ENCODE assay signal across 8 cellular contexts in genomic region chr12:121794532-121795028, GRCh38. TPM values are rescaled to one million over a fixed set of nuclear protein-coding genes. Genes with fewer than 3 reads are reported as not detected.
A peak's percentile ranks its signal among the peaks of the same experiment; 100 is the strongest.
DNase-seq lines count a peak whose midpoint lies in the region; ATAC-seq and TF ChIP-seq lines count a peak whose summit lies in the region.

No MANE protein-coding gene starts in this region.

- H3K4me1 ChIP-seq in PC-9 (replicated peaks; ENCODE audit: insufficient read depth): peaks cover 69% of the 10 kb centered on the region
- peaks cover 56% of the 10 kb centered on the region for H3K4me1 ChIP-seq in muscle layer of colon (ENCODE audit: insufficient read depth, low read length)

- peak overlapping the region; percentile 93 for H3K4me2 ChIP-seq in PC-9

- intact Hi-C loops in PC-9 (cut with micrococcal nuclease; ENCODE audit: unreplicated experiment): loop anchor here (1.0 to 10.0 kb wide), 10 partner anchors 8 to 570 kb away; partner anchors contain the start of genes ORAI1 and TMEM120B

- H4K20me1 ChIP-seq in PC-9 (ENCODE audit: insufficient read depth): no peaks in the 10 kb centered on the region

- CTCF ChIA-PET in PC-9 (lab: Charles Lee): interaction anchor here (0.5 to 4.9 kb wide), 17 partner anchors 10 to 351 kb away, joined by 3 to 48 read pairs (median 5); partner anchors contain the start of gene PSMD9

- H3K27me3 ChIP-seq in PC-9 (ENCODE audit: insufficient read depth, low read depth) (no peaks in the 10 kb centered on the region), muscle layer of colon (ENCODE audit: control insufficient read depth in 1 of 2, insufficient read depth in 2 of 2, low read length in 2 of 2) (no peaks in the 10 kb centered on the region)

- H3K4me3 ChIP-seq in PC-9: peak overlapping the region; percentile 35; the same call in 1 of the 2 replicates
- H3K4me3 ChIP-seq in coronary artery: peak overlapping the region; percentile 69
- H3K4me3 ChIP-seq in muscle layer of colon (ENCODE audit: low read depth in 1 of 2, low read length in 2 of 2): peak overlapping the region in 1 of 2 donors; percentile 51

- POLR2A ChIA-PET in PC-9 (lab: Charles Lee; ENCODE audit: unreplicated experiment): interaction anchor here (0.6 to 1.1 kb wide), 5 partner anchors 9 to 1177 kb away, joined by 3 to 8 read pairs (median 4); no protein-coding TSS in a partner anchor

- no peaks in the 10 kb centered on the region for H3K36me3 ChIP-seq in PC-9 (ENCODE audit: low read depth)
- peaks cover 17% of the 10 kb centered on the region for H3K36me3 ChIP-seq in muscle layer of colon (ENCODE audit: insufficient read depth, low read length)

- peak; percentile 4 for ATAC-seq in GM19328 (IDR thresholded peaks at IDR 0.05; ENCODE audit: unreplicated experiment)
- no peak for ATAC-seq in GM21737 (IDR thresholded peaks at IDR 0.05; ENCODE audit: unreplicated experiment)

- no TSS peak for BruUV-seq in PC-9 (replicated peaks; lab: Mats Ljungman, UMichigan)

- peaks cover 68% of the 10 kb centered on the region for H3F3A ChIP-seq in PC-9 (ENCODE audit: insufficient read depth, low read depth)

- H3K9me2 ChIP-seq in PC-9 (ENCODE audit: insufficient read depth): no peaks in the 10 kb centered on the region

- H3K27ac ChIP-seq in PC-9 (peak overlapping the region; percentile 69), coronary artery (peak overlapping the region; percentile 78 to 100), muscle layer of colon (ENCODE audit: low read depth, low read length) (peak overlapping the region; percentile 85)

- DNase-seq in PC-9 (no peak), coronary artery (ENCODE audit: low spot score) (no peak), NCI-H1417 treated with DMSO at 0.1 percent for 48 hours (lab: John Stamatoyannopoulos, UW) (no peak), NCI-H1092 (lab: John Stamatoyannopoulos, UW) (no peak), foreskin melanocyte (no peak)

- peaks cover 70% of the 10 kb centered on the region for H3K79me2 ChIP-seq in PC-9 (ENCODE audit: low read depth)

- no peak overlapping the region for H2AFZ ChIP-seq in PC-9

- no peak for TF ChIP-seq CTCF in PC-9 (conservative IDR thresholded peaks at IDR 0.05)
- no peak for TF ChIP-seq CTCF in coronary artery (IDR thresholded peaks at IDR 0.05)

- H3K9me3 ChIP-seq in PC-9 (ENCODE audit: insufficient read depth, low read depth) (no peaks in the 10 kb centered on the region), muscle layer of colon (ENCODE audit: low read length) (no peaks in the 10 kb centered on the region)

- H3K9ac ChIP-seq in muscle layer of colon (ENCODE audit: low read length): peak overlapping the region; percentile 38

RNA-seq across cellular contexts. Expression of gene RHOF, which starts 1.1 kb away (rescaled TPM):
- 132 and 179 TPM in 2 replicates for total RNA-seq in PC-9 (2021)

RNA-seq across cellular contexts. Expression of gene SETD1B, which starts 9.2 kb away (rescaled TPM):
- total RNA-seq in PC-9 (2021): 16.4 and 22.6 TPM in 2 replicates
